ENCODE assay signal across 1 cellular context in the genomic region with DNA sequence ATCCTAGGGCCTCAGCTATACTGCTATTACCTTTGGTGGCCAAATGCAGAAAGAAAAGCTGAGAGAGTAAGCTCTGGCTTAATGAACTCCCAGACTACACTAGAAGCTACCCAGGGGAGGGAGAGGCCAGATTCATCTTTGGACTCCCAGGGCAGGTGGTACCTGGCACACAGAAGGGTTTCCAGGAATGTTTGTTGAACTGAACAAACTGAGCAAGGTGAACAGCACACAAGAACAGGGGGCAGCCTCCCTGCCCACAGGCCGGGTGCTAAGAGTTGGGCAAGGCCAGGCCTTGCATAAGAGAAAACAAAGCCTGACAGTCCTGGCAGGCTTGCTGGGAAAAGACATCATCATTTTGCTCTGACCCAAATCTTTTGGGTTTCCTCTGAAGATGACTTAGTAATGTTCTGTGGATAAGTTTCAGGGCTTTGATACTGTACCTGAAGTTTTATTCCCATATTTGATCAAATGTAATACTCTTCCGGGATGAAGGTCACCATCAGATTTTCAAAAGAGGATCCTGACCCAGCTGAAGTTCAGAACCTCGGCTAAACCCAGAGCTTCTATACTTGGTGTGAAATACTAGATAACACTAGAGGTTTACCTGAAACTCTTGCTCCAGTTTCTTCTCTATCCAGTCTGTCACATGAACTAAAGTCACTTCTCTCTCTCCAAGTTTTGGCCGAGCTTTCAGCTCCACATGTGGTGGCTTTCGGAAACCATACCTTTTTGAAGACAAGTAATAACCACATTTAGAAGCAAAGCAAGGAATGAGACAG.
TF ChIP-seq lines count a peak whose summit lies in the region.

No MANE protein-coding gene starts in this region.

TF ChIP-seq in HepG2, 621 proteins besides CTCF, POLR2A, EP300 and RAD21 (continued from another document and continues in another):
- TF ChIP-seq, protein P1, sequence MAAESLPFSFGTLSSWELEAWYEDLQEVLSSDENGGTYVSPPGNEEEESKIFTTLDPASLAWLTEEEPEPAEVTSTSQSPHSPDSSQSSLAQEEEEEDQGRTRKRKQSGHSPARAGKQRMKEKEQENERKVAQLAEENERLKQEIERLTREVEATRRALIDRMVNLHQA (CRISPR knock-in tag; IDR thresholded peaks at IDR 0.05) = no peak
- peak; percentile 95 for TF ChIP-seq TBL1XR1 (IDR thresholded peaks at IDR 0.05; ENCODE audit: borderline replicate concordance, low read length, partially characterized antibody)
- peak; percentile 85 for TF ChIP-seq DMAP1 (CRISPR knock-in tag; IDR thresholded peaks at IDR 0.05)
- peak; percentile 77; the same call in 1 of the 2 replicates for TF ChIP-seq ZNF256 (CRISPR knock-in tag; conservative IDR thresholded peaks at IDR 0.05)
- TF ChIP-seq, protein P2, sequence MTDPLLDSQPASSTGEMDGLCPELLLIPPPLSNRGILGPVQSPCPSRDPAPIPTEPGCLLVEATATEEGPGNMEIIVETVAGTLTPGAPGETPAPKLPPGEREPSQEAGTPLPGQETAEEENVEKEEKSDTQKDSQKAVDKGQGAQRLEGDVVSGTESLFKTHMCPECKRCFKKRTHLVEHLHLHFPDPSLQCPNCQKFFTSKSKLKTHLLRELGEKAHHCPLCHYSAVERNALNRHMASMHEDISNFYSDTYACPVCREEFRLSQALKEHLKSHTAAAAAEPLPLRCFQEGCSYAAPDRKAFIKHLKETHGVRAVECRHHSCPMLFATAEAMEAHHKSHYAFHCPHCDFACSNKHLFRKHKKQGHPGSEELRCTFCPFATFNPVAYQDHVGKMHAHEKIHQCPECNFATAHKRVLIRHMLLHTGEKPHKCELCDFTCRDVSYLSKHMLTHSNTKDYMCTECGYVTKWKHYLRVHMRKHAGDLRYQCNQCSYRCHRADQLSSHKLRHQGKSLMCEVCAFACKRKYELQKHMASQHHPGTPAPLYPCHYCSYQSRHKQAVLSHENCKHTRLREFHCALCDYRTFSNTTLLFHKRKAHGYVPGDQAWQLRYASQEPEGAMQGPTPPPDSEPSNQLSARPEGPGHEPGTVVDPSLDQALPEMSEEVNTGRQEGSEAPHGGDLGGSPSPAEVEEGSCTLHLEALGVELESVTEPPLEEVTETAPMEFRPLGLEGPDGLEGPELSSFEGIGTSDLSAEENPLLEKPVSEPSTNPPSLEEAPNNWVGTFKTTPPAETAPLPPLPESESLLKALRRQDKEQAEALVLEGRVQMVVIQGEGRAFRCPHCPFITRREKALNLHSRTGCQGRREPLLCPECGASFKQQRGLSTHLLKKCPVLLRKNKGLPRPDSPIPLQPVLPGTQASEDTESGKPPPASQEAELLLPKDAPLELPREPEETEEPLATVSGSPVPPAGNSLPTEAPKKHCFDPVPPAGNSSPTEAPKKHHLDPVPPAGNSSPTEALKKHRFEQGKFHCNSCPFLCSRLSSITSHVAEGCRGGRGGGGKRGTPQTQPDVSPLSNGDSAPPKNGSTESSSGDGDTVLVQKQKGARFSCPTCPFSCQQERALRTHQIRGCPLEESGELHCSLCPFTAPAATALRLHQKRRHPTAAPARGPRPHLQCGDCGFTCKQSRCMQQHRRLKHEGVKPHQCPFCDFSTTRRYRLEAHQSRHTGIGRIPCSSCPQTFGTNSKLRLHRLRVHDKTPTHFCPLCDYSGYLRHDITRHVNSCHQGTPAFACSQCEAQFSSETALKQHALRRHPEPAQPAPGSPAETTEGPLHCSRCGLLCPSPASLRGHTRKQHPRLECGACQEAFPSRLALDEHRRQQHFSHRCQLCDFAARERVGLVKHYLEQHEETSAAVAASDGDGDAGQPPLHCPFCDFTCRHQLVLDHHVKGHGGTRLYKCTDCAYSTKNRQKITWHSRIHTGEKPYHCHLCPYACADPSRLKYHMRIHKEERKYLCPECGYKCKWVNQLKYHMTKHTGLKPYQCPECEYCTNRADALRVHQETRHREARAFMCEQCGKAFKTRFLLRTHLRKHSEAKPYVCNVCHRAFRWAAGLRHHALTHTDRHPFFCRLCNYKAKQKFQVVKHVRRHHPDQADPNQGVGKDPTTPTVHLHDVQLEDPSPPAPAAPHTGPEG (CRISPR knock-in tag; IDR thresholded peaks at IDR 0.05) = peak; percentile 86; the same call in 1 of the 2 replicates
- TF ChIP-seq ZMYM3 (CRISPR knock-in tag; IDR thresholded peaks at IDR 0.05) = peak; percentile 92
- no peak for TF ChIP-seq ZNF382 (CRISPR knock-in tag; IDR thresholded peaks at IDR 0.05; ENCODE audit: borderline replicate concordance)
- peak; percentile 99 for TF ChIP-seq SMAD3 (CRISPR knock-in tag; IDR thresholded peaks at IDR 0.05)
- no peak; the same call in 1 of the 2 replicates for TF ChIP-seq FOSL1 (CRISPR knock-in tag; IDR thresholded peaks at IDR 0.05; ENCODE audit: borderline replicate concordance)
- peak; percentile 85 for TF ChIP-seq SIX1 (CRISPR knock-in tag; IDR thresholded peaks at IDR 0.05; ENCODE audit: borderline replicate concordance)
- peak; percentile 55; the same call in 1 of the 2 replicates for TF ChIP-seq ZC3H4 (CRISPR knock-in tag; IDR thresholded peaks at IDR 0.05; ENCODE audit: borderline replicate concordance)
- TF ChIP-seq, protein P3, sequence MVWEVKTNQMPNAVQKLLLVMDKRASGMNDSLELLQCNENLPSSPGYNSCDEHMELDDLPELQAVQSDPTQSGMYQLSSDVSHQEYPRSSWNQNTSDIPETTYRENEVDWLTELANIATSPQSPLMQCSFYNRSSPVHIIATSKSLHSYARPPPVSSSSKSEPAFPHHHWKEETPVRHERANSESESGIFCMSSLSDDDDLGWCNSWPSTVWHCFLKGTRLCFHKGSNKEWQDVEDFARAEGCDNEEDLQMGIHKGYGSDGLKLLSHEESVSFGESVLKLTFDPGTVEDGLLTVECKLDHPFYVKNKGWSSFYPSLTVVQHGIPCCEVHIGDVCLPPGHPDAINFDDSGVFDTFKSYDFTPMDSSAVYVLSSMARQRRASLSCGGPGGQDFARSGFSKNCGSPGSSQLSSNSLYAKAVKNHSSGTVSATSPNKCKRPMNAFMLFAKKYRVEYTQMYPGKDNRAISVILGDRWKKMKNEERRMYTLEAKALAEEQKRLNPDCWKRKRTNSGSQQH (CRISPR knock-in tag; IDR thresholded peaks at IDR 0.05; ENCODE audit: low read depth) = peak; percentile 82; the same call in 1 of the 2 replicates
- TF ChIP-seq ZNF512B (CRISPR knock-in tag; IDR thresholded peaks at IDR 0.05; ENCODE audit: borderline replicate concordance) = peak; percentile 91; the same call in 1 of the 2 replicates
- no peak for TF ChIP-seq NFATC3 (CRISPR knock-in tag; IDR thresholded peaks at IDR 0.05)
- TF ChIP-seq, protein P4, sequence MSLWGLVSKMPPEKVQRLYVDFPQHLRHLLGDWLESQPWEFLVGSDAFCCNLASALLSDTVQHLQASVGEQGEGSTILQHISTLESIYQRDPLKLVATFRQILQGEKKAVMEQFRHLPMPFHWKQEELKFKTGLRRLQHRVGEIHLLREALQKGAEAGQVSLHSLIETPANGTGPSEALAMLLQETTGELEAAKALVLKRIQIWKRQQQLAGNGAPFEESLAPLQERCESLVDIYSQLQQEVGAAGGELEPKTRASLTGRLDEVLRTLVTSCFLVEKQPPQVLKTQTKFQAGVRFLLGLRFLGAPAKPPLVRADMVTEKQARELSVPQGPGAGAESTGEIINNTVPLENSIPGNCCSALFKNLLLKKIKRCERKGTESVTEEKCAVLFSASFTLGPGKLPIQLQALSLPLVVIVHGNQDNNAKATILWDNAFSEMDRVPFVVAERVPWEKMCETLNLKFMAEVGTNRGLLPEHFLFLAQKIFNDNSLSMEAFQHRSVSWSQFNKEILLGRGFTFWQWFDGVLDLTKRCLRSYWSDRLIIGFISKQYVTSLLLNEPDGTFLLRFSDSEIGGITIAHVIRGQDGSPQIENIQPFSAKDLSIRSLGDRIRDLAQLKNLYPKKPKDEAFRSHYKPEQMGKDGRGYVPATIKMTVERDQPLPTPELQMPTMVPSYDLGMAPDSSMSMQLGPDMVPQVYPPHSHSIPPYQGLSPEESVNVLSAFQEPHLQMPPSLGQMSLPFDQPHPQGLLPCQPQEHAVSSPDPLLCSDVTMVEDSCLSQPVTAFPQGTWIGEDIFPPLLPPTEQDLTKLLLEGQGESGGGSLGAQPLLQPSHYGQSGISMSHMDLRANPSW (CRISPR knock-in tag; IDR thresholded peaks at IDR 0.05; ENCODE audit: borderline replicate concordance) = peak; percentile 94; the same call in 1 of the 2 replicates
- peak; percentile 98 for TF ChIP-seq ZNF124 (CRISPR knock-in tag; IDR thresholded peaks at IDR 0.05)
- TF ChIP-seq, protein P5, sequence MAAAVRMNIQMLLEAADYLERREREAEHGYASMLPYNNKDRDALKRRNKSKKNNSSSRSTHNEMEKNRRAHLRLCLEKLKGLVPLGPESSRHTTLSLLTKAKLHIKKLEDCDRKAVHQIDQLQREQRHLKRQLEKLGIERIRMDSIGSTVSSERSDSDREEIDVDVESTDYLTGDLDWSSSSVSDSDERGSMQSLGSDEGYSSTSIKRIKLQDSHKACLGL (CRISPR knock-in tag; IDR thresholded peaks at IDR 0.05) = peak; percentile 26; the same call in 1 of the 2 replicates
- no peak for TF ChIP-seq SRSF1 (optimal IDR thresholded peaks at IDR 0.05; ENCODE audit: low read depth, low read length)
- TF ChIP-seq ZFP62 (CRISPR knock-in tag; IDR thresholded peaks at IDR 0.05) = no peak
- TF ChIP-seq NR2F2 (IDR thresholded peaks at IDR 0.05; ENCODE audit: borderline replicate concordance, low read depth) = peak; percentile 81; the same call in 1 of the 2 replicates
- peak; percentile 99 for TF ChIP-seq PAXIP1 (CRISPR knock-in tag; conservative IDR thresholded peaks at IDR 0.05)
- no peak for TF ChIP-seq ZNF83 (CRISPR knock-in tag; IDR thresholded peaks at IDR 0.05; ENCODE audit: borderline replicate concordance)
- peak; percentile 95; the same call in 1 of the 2 replicates for TF ChIP-seq ARID2 (CRISPR knock-in tag; IDR thresholded peaks at IDR 0.05; ENCODE audit: borderline replicate concordance)
- TF ChIP-seq, protein P6, sequence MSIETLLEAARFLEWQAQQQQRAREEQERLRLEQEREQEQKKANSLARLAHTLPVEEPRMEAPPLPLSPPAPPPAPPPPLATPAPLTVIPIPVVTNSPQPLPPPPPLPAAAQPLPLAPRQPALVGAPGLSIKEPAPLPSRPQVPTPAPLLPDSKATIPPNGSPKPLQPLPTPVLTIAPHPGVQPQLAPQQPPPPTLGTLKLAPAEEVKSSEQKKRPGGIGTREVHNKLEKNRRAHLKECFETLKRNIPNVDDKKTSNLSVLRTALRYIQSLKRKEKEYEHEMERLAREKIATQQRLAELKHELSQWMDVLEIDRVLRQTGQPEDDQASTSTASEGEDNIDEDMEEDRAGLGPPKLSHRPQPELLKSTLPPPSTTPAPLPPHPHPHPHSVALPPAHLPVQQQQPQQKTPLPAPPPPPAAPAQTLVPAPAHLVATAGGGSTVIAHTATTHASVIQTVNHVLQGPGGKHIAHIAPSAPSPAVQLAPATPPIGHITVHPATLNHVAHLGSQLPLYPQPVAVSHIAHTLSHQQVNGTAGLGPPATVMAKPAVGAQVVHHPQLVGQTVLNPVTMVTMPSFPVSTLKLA (IDR thresholded peaks at IDR 0.05) = no peak
- peak; percentile 90; the same call in 1 of the 2 replicates for TF ChIP-seq ZNF460 (CRISPR knock-in tag; IDR thresholded peaks at IDR 0.05; ENCODE audit: borderline replicate concordance)
- no peak; the same call in 1 of the 2 replicates for TF ChIP-seq ATM (IDR thresholded peaks at IDR 0.05; ENCODE audit: borderline replicate concordance)
- TF ChIP-seq SP5 (CRISPR knock-in tag; IDR thresholded peaks at IDR 0.05; ENCODE audit: borderline replicate concordance, low read depth) = peak; percentile 92
- 0 out of 2 replicates have a peak, but pooled peaks have one; percentile 58 for TF ChIP-seq PAX8 (CRISPR knock-in tag; IDR thresholded peaks at IDR 0.05; ENCODE audit: borderline replicate concordance)
- TF ChIP-seq ZNF883 (CRISPR knock-in tag; IDR thresholded peaks at IDR 0.05; ENCODE audit: not compliant biosample characterization) = no peak
- TF ChIP-seq NFKB2 (CRISPR knock-in tag; IDR thresholded peaks at IDR 0.05; ENCODE audit: borderline replicate concordance) = peak; percentile 93; the same call in 1 of the 2 replicates
- TF ChIP-seq ZNF253 (CRISPR knock-in tag; IDR thresholded peaks at IDR 0.05; ENCODE audit: borderline replicate concordance) = peak; percentile 59; the same call in 1 of the 2 replicates
- TF ChIP-seq TEAD2 (CRISPR knock-in tag; IDR thresholded peaks at IDR 0.05) = no peak
- TF ChIP-seq TAF15 (IDR thresholded peaks at IDR 0.05; ENCODE audit: low read depth, low read length, poor library complexity, severe bottlenecking) = no peak
- TF ChIP-seq ZNF782 (CRISPR knock-in tag; IDR thresholded peaks at IDR 0.05; ENCODE audit: borderline replicate concordance) = peak; percentile 83; the same call in 1 of the 2 replicates
- TF ChIP-seq ZNF773 (CRISPR knock-in tag; IDR thresholded peaks at IDR 0.05; ENCODE audit: borderline replicate concordance) = 0 out of 2 replicates have a peak, but pooled peaks have one; percentile 32
